In the genomic region with DNA sequence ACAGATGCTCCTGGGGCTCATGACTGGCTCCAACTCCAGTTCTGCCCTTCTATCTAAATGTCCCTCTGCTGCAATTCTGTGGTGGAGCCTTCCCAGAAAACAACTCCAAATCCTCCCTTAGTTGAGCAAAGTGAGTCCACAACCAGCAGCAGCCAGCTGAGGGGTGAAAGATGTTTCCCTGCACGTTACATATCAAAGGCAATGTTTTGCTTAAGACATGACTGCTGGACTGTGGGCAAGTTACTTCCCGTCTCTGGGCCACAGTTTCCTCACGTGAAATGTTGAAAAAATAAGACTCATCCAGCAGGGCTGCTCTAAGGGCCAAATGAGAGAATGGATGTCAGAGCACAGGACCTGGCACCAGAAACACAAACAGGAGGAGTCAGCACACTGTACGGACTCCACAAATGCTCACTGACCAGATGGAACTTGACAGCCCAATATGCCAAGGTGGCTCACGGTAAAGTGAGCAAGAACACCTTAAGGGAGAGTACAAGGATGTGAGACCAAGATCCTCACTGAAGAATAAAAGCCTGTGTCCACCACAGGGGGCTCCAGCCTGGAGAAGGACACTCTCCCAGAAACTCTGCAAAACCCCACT, we compare ENCODE assay signal across 19 cellular contexts.
DNase-seq lines count a peak whose midpoint lies in the region; ATAC-seq and TF ChIP-seq lines count a peak whose summit lies in the region.
"Had no signal": no experiment of that assay in that cellular context is flagged by ENCODE, and none has a peak within 500 bp of the region (broad histone marks: within the 10 kb centered on the region; RNA-seq: fewer than 3 reads in every experiment).

No MANE protein-coding gene starts in this region.

- H3K36me3 ChIP-seq in colonic mucosa = no peaks in the 10 kb centered on the region

- H3K4me1 ChIP-seq in colonic mucosa = peaks cover 17% of the 10 kb centered on the region

- H3K27me3 ChIP-seq in colonic mucosa = no peaks in the 10 kb centered on the region

- in situ Hi-C loops in G401 (cut with HindIII; ENCODE audit: low sequenced_read_pairs) = no loop called here

- DNase-seq in G401 (ENCODE audit: low spot score) (peak; percentile 84), NOMO-1 treated with DMSO at 0.1 percent for 48 hours (lab: John Stamatoyannopoulos, UW; ENCODE audit: unreplicated experiment) (peak; percentile 55), colonic mucosa (peak; percentile 27), osteocyte (ENCODE audit: extremely low spot score, unreplicated experiment) (no peak), glomerular visceral epithelial cell (ENCODE audit: extremely low spot score) (no peak), inferior parietal cortex (ENCODE audit: extremely low spot score) (no peak)
- DNase-seq in stimulated activated CD4-positive, alpha-beta T cell treated with anti-CD3 and anti-CD28 coated beads, Interleukin-4, amount 100 ng/mL, for 4 hours = no peak
- DNase-seq: activated CD4-positive, CD25-positive, alpha-beta regulatory T cell; activated naive CD4-positive, alpha-beta T cell treated with Interleukin-2 at 50 U/mL for 16 hours; DMS79 treated with DMSO at 0.1 percent for 48 hours; effector CD8-positive, alpha-beta T cell; foreskin melanocyte; GOT3; NCI-H510A; right cardiac atrium; SW 1271 had no signal

- H3K9ac ChIP-seq in colonic mucosa (ENCODE audit: low read depth in 2 of 2, low read length in 2 of 2) = no peak overlapping the region

- H3K9me3 ChIP-seq in colonic mucosa = no peaks in the 10 kb centered on the region

- ATAC-seq in GM18870 (IDR thresholded peaks at IDR 0.05; ENCODE audit: unreplicated experiment) = no peak
- ATAC-seq: Panc1 had no signal

- no peaks in the 10 kb centered on the region for H3K27me3 Mint-ChIP-seq in osteocyte (ENCODE audit: unreplicated experiment)
- H3K27me3 Mint-ChIP-seq: type B pancreatic cell had no signal

- TF ChIP-seq CTCF in colonic mucosa (IDR thresholded peaks at IDR 0.05) (no peak), osteocyte (IDR thresholded peaks at IDR 0.05) (no peak)

- no peak overlapping the region for H3K4me3 ChIP-seq in colonic mucosa

- peak overlapping the region; percentile 52 for H3K27ac Mint-ChIP-seq in osteocyte (ENCODE audit: unreplicated experiment)
- H3K27ac Mint-ChIP-seq: type B pancreatic cell had no signal

- peaks cover 58% of the 10 kb centered on the region for H3K4me1 Mint-ChIP-seq in osteocyte (ENCODE audit: unreplicated experiment)

- no peak overlapping the region for H3K27ac ChIP-seq in colonic mucosa

- no peaks in the 10 kb centered on the region for H3K36me3 Mint-ChIP-seq in osteocyte (ENCODE audit: unreplicated experiment)
- H3K36me3 Mint-ChIP-seq: type B pancreatic cell had no signal

- intact Hi-C loops in colonic mucosa (cut with DNase I) = no loop called here

- no peaks in the 10 kb centered on the region for H3K9me3 Mint-ChIP-seq in osteocyte (ENCODE audit: unreplicated experiment)

- no peak overlapping the region for H3K4me3 Mint-ChIP-seq in osteocyte (ENCODE audit: unreplicated experiment)
- H3K4me3 Mint-ChIP-seq: type B pancreatic cell had no signal

Comparison
In these comparisons a context has a peak if more than half of its experiments do, and no peak if none do; other contexts are left out.
1. DNase-seq: peak in G401 (single experiment), NOMO-1 treated with DMSO at 0.1 percent for 48 hours (single experiment) and colonic mucosa (single experiment); none in osteocyte (single experiment), glomerular visceral epithelial cell (single experiment), stimulated activated CD4-positive, alpha-beta T cell treated with anti-CD3 and anti-CD28 coated beads, Interleukin-4, amount 100 ng/mL, for 4 hours (0 of 2) and inferior parietal cortex (single experiment).